25 cellular contexts compared by ENCODE assay signal in genomic region chr4:156100651-156101050, GRCh38.
"Had no signal": no experiment of that assay in that cellular context is flagged by ENCODE, and none has a peak within 500 bp of the region (broad histone marks: within the 10 kb centered on the region; RNA-seq: fewer than 3 reads in every experiment).

No MANE protein-coding gene starts in this region.

- H3K4me3 ChIP-seq: body of pancreas, MG63, PC-9 had no signal

- H3K9ac ChIP-seq: KMS-11 had no signal

- H3K36me3 ChIP-seq: MG63 had no signal

- H3K9me3 ChIP-seq: body of pancreas, MG63 had no signal

- H3K4me2 ChIP-seq: KMS-11, PC-9 had no signal

- H3K4me1 ChIP-seq: body of pancreas had no signal

- H3K27me3 ChIP-seq: body of pancreas, MG63 had no signal

- H3K27ac ChIP-seq: body of pancreas, KMS-11, PC-9, VCaP had no signal

- H2AFZ ChIP-seq: PC-9 had no signal

- ATAC-seq: activated T-helper 17 cell treated with anti-CD3 and anti-CD28 coated beads, Interleukin-2, amount 50 U/mL, for 72 hours; body of pancreas; T-helper 17 cell had no signal

- DNase-seq: activated CD4-positive, alpha-beta memory T cell treated with anti-CD3 and anti-CD28 coated beads, Interleukin-2, amount 10 ng/mL, durations not matched to agents 7 days and 5 days; activated CD4-positive, alpha-beta T cell treated with anti-CD3 and anti-CD28 coated beads, Interleukin-2, amount 50 U/mL, for 1 hour; activated CD4-positive, CD25-positive, alpha-beta regulatory T cell; activated gamma-delta T cell; activated naive CD4-positive, alpha-beta T cell treated with anti-CD3 and anti-CD28 coated beads for 36 hours; activated T-cell treated with anti-CD3 and anti-CD28 coated beads for 4 hours; activated T-cell treated with anti-CD3 and anti-CD28 coated beads, Interleukin-2, amount 50 U/mL, for 48 hours; amygdala; body of pancreas; central memory CD4-positive, alpha-beta T cell; MG63; MV-4-11; NCI-H1092 treated with DMSO at 0.1 percent for 48 hours; NCI-H1417 treated with DMSO at 0.1 percent for 48 hours; NCI-H1694; NCI-H2029 treated with DMSO at 0.1 percent for 48 hours; NCI-H510A treated with DMSO at 0.1 percent for 48 hours; NCI-H69; PC-9; SHP77 treated with DMSO at 0.1 percent for 48 hours; T-helper 17 cell; T-helper 9 cell had no signal
